17 cellular contexts compared by ENCODE assay signal in the genomic region with DNA sequence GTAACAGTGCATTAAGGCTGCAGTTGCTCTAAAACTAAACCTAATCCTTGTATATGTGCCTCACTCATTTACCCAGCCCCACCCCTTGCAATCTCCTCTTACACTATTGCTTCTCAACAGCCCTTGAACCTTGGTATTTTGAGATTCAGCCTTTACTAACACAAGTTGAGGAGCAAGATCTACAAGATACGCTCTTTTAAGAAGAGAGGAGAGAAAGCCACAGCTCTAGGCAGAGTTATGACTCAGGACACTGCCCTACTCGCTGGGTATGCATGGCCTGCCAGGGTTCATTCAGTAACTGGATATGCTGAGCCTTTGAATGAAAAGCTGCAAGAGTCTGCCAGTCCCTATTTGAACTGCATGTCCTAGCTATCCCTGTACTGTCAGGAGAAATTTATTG.
DNase-seq lines count a peak whose midpoint lies in the region; ATAC-seq and TF ChIP-seq lines count a peak whose summit lies in the region.
"Had no signal": no experiment of that assay in that cellular context is flagged by ENCODE, and none has a peak within 500 bp of the region (broad histone marks: within the 10 kb centered on the region; RNA-seq: fewer than 3 reads in every experiment).

No MANE protein-coding gene starts in this region.

- BruUV-seq in PC-9 (replicated peaks; lab: Mats Ljungman, UMichigan), result no TSS peak

- H3K27me3 ChIP-seq in PC-9 (ENCODE audit: insufficient read depth, low read depth), result no peaks in the 10 kb centered on the region
- H3K27me3 ChIP-seq in upper lobe of right lung, result no peaks in the 10 kb centered on the region
- H3K27me3 ChIP-seq: ovary, SJSA1, spleen had no signal

- H3K27ac ChIP-seq in PC-9, result no peak overlapping the region
- H3K27ac ChIP-seq in upper lobe of right lung, result no peak overlapping the region
- H3K27ac ChIP-seq: C4-2B, SJSA1, spleen had no signal

- H3K4me3 ChIP-seq in PC-9 (no peak overlapping the region), epithelial cell of esophagus (ENCODE audit: low read length) (no peak overlapping the region), upper lobe of right lung (no peak overlapping the region)
- H3K4me3 ChIP-seq: GM12878, ovary, SJSA1, spleen had no signal

- H3K9me3 ChIP-seq in PC-9 (ENCODE audit: insufficient read depth, low read depth) (no peaks in the 10 kb centered on the region), upper lobe of right lung (no peaks in the 10 kb centered on the region)
- H3K9me3 ChIP-seq: ovary, SJSA1, spleen had no signal

- no peak overlapping the region for H2AFZ ChIP-seq in PC-9

- CTCF ChIA-PET in PC-9 (lab: Charles Lee), result no interaction called here

- no peak overlapping the region for H3K4me2 ChIP-seq in PC-9

- no peak for TF ChIP-seq CTCF in PC-9 (conservative IDR thresholded peaks at IDR 0.05)
- no peak for TF ChIP-seq CTCF in epithelial cell of esophagus (IDR thresholded peaks at IDR 0.05; ENCODE audit: insufficient read depth, low read depth, low read length, missing control alignments)
- TF ChIP-seq CTCF in upper lobe of right lung (IDR thresholded peaks at IDR 0.05), result no peak

- ATAC-seq in upper lobe of right lung, result peak; percentile 89
- ATAC-seq in HG03139 (IDR thresholded peaks at IDR 0.05; ENCODE audit: unreplicated experiment), result no peak
- ATAC-seq: GM12878 had no signal

- POLR2A ChIA-PET in PC-9 (lab: Charles Lee; ENCODE audit: unreplicated experiment), result interaction anchor here (0.6 to 0.7 kb wide), 2 partner anchors 941 to 965 kb away, joined by 3 to 4 read pairs; no protein-coding TSS in a partner anchor

- H3K4me1 ChIP-seq in PC-9 (replicated peaks; ENCODE audit: insufficient read depth) (no peaks in the 10 kb centered on the region), upper lobe of right lung (no peaks in the 10 kb centered on the region)
- H3K4me1 ChIP-seq: SJSA1, spleen had no signal

- H3K36me3 ChIP-seq in PC-9 (ENCODE audit: low read depth) (no peaks in the 10 kb centered on the region), upper lobe of right lung (peaks cover 19% of the 10 kb centered on the region)
- H3K36me3 ChIP-seq: ovary, SJSA1 had no signal

- DNase-seq in PC-9 (peak; percentile 56 to 58), epithelial cell of esophagus (ENCODE audit: low read depth) (peak; percentile 86), medulla oblongata (ENCODE audit: extremely low spot score) (peak; percentile 44), upper lobe of right lung (no peak), LoVo (ENCODE audit: low spot score) (no peak), NCI-H82 (lab: John Stamatoyannopoulos, UW) (no peak)
- DNase-seq: activated CD4-positive, alpha-beta T cell treated with anti-CD3 and anti-CD28 coated beads for 48 hours; activated naive CD8-positive, alpha-beta T cell treated with anti-CD3 and anti-CD28 coated beads, Interleukin-2, amount 10 ng/mL, durations not matched to agents 7 days and 5 days; activated T-cell treated with anti-CD3 and anti-CD28 coated beads for 4 hours; dermis blood vessel endothelial cell; NCI-H2107; ovary; spleen had no signal

- peaks cover 4% of the 10 kb centered on the region; the same call in 1 of the 2 replicates for H3F3A ChIP-seq in PC-9 (ENCODE audit: insufficient read depth, low read depth)

- H3K9me2 ChIP-seq in PC-9 (ENCODE audit: insufficient read depth), result no peaks in the 10 kb centered on the region

- no peaks in the 10 kb centered on the region for H4K20me1 ChIP-seq in PC-9 (ENCODE audit: insufficient read depth)

- H3K79me2 ChIP-seq in PC-9 (ENCODE audit: low read depth), result no peaks in the 10 kb centered on the region

- intact Hi-C loops in PC-9 (cut with micrococcal nuclease; ENCODE audit: unreplicated experiment), result no loop called here
- intact Hi-C loops in upper lobe of right lung (cut with DNase I), result no loop called here

Comparison
In these comparisons a context has a peak if more than half of its experiments do, and no peak if none do; other contexts are left out.
1. DNase-seq: peak in PC-9 (2 of 2), epithelial cell of esophagus (single experiment) and medulla oblongata (single experiment); none in upper lobe of right lung (single experiment), LoVo (single experiment) and NCI-H82 (single experiment).